13 cellular contexts compared by ENCODE assay signal in genomic region chr12:79897617-79898016, GRCh38. TPM values are rescaled to one million over a fixed set of nuclear protein-coding genes. Genes with fewer than 3 reads are reported as not detected.
A peak's percentile ranks its signal among the peaks of the same experiment; 100 is the strongest.
DNase-seq lines count a peak whose midpoint lies in the region; TF ChIP-seq lines count a peak whose summit lies in the region.
"Had no signal": no experiment of that assay in that cellular context is flagged by ENCODE, and none has a peak within 500 bp of the region (broad histone marks: within the 10 kb centered on the region; RNA-seq: fewer than 3 reads in every experiment).

No MANE protein-coding gene starts in this region.

- peaks cover 84% of the 10 kb centered on the region for H3K4me1 Mint-ChIP-seq in activated naive CD4-positive, alpha-beta T cell treated with anti-CD3 and anti-CD28 coated beads, Interleukin-2, amount 50 U/mL, for 24 hours

- no peaks in the 10 kb centered on the region for H3K27me3 ChIP-seq in SJSA1 (replicated peaks)
- H3K27me3 ChIP-seq in skeletal muscle satellite cell (ENCODE audit: control insufficient read depth, insufficient read depth, low read length): no peaks in the 10 kb centered on the region
- H3K27me3 ChIP-seq: esophagus squamous epithelium, tibial artery had no signal

- TF ChIP-seq CTCF in fibroblast of mammary gland (conservative IDR thresholded peaks at IDR 0.05; ENCODE audit: control insufficient read depth, insufficient read depth, low read depth, low read length): no peak

- H3K9me3 Mint-ChIP-seq in activated naive CD4-positive, alpha-beta T cell treated with anti-CD3 and anti-CD28 coated beads, Interleukin-2, amount 50 U/mL, for 24 hours: no peaks in the 10 kb centered on the region
- H3K9me3 Mint-ChIP-seq: nephron had no signal

- no peak overlapping the region for H3K4me3 Mint-ChIP-seq in activated naive CD4-positive, alpha-beta T cell treated with anti-CD3 and anti-CD28 coated beads, Interleukin-2, amount 50 U/mL, for 24 hours
- H3K4me3 Mint-ChIP-seq: nephron had no signal

- no peak overlapping the region for H3K4me3 ChIP-seq in SJSA1
- no peak overlapping the region for H3K4me3 ChIP-seq in fibroblast of mammary gland (ENCODE audit: control insufficient read depth, low read depth, low read length)
- no peak overlapping the region for H3K4me3 ChIP-seq in skeletal muscle satellite cell (ENCODE audit: low read length)
- H3K4me3 ChIP-seq: esophagus squamous epithelium, tibial artery had no signal

- H3K9me3 ChIP-seq in SJSA1 (replicated peaks) (no peaks in the 10 kb centered on the region), skeletal muscle satellite cell (replicated peaks; ENCODE audit: low read length) (no peaks in the 10 kb centered on the region)
- H3K9me3 ChIP-seq: esophagus squamous epithelium, tibial artery had no signal

- no peak for DNase-seq in activated naive CD4-positive, alpha-beta T cell treated with anti-CD3 and anti-CD28 coated beads, Interleukin-2, amount 50 U/mL, for 16 hours
- DNase-seq in SJSA1 (ENCODE audit: low read depth in 1 of 2, low spot score in 2 of 2) (peak; percentile 67 to 91), fibroblast of mammary gland (ENCODE audit: low read depth) (peak; percentile 95), NCI-H748 treated with DMSO at 0.1 percent for 48 hours (lab: John Stamatoyannopoulos, UW) (no peak), Kasumi-1 (lab: John Stamatoyannopoulos, UW) (no peak)
- no peak for DNase-seq in activated CD8-positive, alpha-beta memory T cell treated with anti-CD3 and anti-CD28 coated beads, Interleukin-2, amount 50 U/mL, for 48 hours
- DNase-seq: activated gamma-delta T cell treated with Interleukin-2 at 50 U/mL for 16 hours, esophagus squamous epithelium, NCI-H2107, tibial artery had no signal

- no peaks in the 10 kb centered on the region for H3K27me3 Mint-ChIP-seq in activated naive CD4-positive, alpha-beta T cell treated with anti-CD3 and anti-CD28 coated beads, Interleukin-2, amount 50 U/mL, for 24 hours

- H3K36me3 Mint-ChIP-seq in activated naive CD4-positive, alpha-beta T cell treated with anti-CD3 and anti-CD28 coated beads, Interleukin-2, amount 50 U/mL, for 24 hours: peaks cover 7% of the 10 kb centered on the region

- H3K9ac ChIP-seq in skeletal muscle satellite cell (ENCODE audit: low read depth, low read length): no peak overlapping the region

- H3K27ac Mint-ChIP-seq in activated naive CD4-positive, alpha-beta T cell treated with anti-CD3 and anti-CD28 coated beads, Interleukin-2, amount 50 U/mL, for 24 hours: peak overlapping the region; percentile 8
- H3K27ac Mint-ChIP-seq: nephron had no signal

- H3K4me1 ChIP-seq in SJSA1 (replicated peaks): peaks cover 47% of the 10 kb centered on the region
- H3K4me1 ChIP-seq in skeletal muscle satellite cell (ENCODE audit: control insufficient read depth, insufficient read depth, low read length): peaks cover 33% of the 10 kb centered on the region

- peak overlapping the region; percentile 53 for H3K27ac ChIP-seq in SJSA1
- H3K27ac ChIP-seq: esophagus squamous epithelium had no signal

- H3K4me2 ChIP-seq in skeletal muscle satellite cell (ENCODE audit: low read length): peak overlapping the region; percentile 5

- H3K36me3 ChIP-seq in SJSA1 (no peaks in the 10 kb centered on the region), skeletal muscle satellite cell (ENCODE audit: insufficient read depth, low read length) (peaks cover 3% of the 10 kb centered on the region)
- H3K36me3 ChIP-seq: esophagus squamous epithelium, tibial artery had no signal

RNA-seq across cellular contexts. Expression of gene PPP1R12A, which starts 37.3 kb away (rescaled TPM):
- total RNA-seq in SJSA1 (2014; rRNA removed; shearing (Covaris generic)): 91.9 and 93.8 TPM in 2 replicates
- 73.6 and 80.1 TPM in 2 replicates for total RNA-seq in skeletal muscle satellite cell (2012; rRNA removed)

Comparison
In these comparisons a context has a peak if more than half of its experiments do, and no peak if none do; other contexts are left out.
1. DNase-seq: peak in SJSA1 (2 of 2) and fibroblast of mammary gland (single experiment); none in activated naive CD4-positive, alpha-beta T cell treated with anti-CD3 and anti-CD28 coated beads, Interleukin-2, amount 50 U/mL, for 16 hours (single experiment), NCI-H748 treated with DMSO at 0.1 percent for 48 hours (single experiment), Kasumi-1 (0 of 2) and activated CD8-positive, alpha-beta memory T cell treated with anti-CD3 and anti-CD28 coated beads, Interleukin-2, amount 50 U/mL, for 48 hours (single experiment).